Comparison of ENCODE assay signal across 17 cellular contexts in the genomic region with DNA sequence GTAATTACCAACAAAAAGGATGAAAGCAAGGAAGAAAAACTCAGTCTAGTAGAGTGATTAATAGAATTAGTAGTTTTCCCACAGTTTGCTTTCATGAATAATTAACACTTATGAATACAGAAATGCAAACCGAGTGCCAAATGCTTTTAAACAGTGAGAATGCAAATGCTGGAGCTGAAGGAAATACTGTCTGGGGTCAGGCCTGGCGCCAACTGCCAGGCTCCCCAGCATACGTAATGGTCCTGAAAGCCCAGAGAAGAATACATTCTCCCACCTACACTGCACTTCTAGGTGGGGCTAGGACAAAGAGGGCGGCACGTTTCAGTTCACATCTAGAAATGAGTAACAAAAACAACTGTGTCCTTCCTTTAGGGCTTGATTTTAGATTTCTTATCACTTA. TPM values are rescaled to one million over a fixed set of nuclear protein-coding genes. Genes with fewer than 3 reads are reported as not detected.
"Had no signal": no experiment of that assay in that cellular context is flagged by ENCODE, and none has a peak within 500 bp of the region (broad histone marks: within the 10 kb centered on the region; RNA-seq: fewer than 3 reads in every experiment).

No MANE protein-coding gene starts in this region.

- H3K9me3 ChIP-seq: breast epithelium, gastrocnemius medialis, left ventricle myocardium inferior, psoas muscle, sigmoid colon, tibial artery had no signal

- H3K27me3 ChIP-seq: breast epithelium, gastrocnemius medialis, sigmoid colon, tibial artery had no signal

- H3K27ac ChIP-seq: breast epithelium, gastrocnemius medialis, left ventricle myocardium inferior, psoas muscle, sigmoid colon, tibial artery had no signal

- H3K4me3 ChIP-seq: breast epithelium, gastrocnemius medialis, left ventricle myocardium inferior, psoas muscle, sigmoid colon, tibial artery had no signal

- H3K36me3 ChIP-seq: breast epithelium had no signal

- DNase-seq: activated CD4-positive, alpha-beta T cell treated with anti-CD3 and anti-CD28 coated beads, Interleukin-2, amount 50 U/mL, for 48 hours; activated naive CD4-positive, alpha-beta T cell treated with anti-CD3 and anti-CD28 coated beads, Interleukin-2, amount 10 ng/mL, durations not matched to agents 7 days and 5 days; activated T-cell treated with anti-CD3 and anti-CD28 coated beads, Interleukin-2, amount 50 U/mL, for 24 hours; erythroblast; gastrocnemius medialis; kidney; left ventricle myocardium inferior; mesendoderm; psoas muscle; sigmoid colon; stimulated activated CD4-positive, alpha-beta T cell treated with anti-CD3 and anti-CD28 coated beads, Interleukin-1b, Interleukin-23, amount 100 ng/mL, for 48 hours; tibial artery had no signal

- H3K4me1 ChIP-seq: breast epithelium, gastrocnemius medialis, left ventricle myocardium inferior, psoas muscle, sigmoid colon, tibial artery had no signal

- ATAC-seq: gastrocnemius medialis; natural killer cell treated with Interleukin-12 subunit alpha and Interleukin-12 subunit beta and Interleukin-15 and Interleukin-18, amount 100 ng/mL, for 72 hours; psoas muscle; stimulated activated effector memory CD8-positive, alpha-beta T cell treated with anti-CD3 and anti-CD28 coated beads, Interleukin-12 subunit alpha, Interleukin-12 subunit beta, amount 100 ng/mL, for 72 hours had no signal

RNA-seq across cellular contexts. Expression of gene FAM25A, which starts 44.6 kb away (rescaled TPM):
- total RNA-seq: breast epithelium; chondrocyte; dermis microvascular lymphatic vessel endothelial cell; gastrocnemius medialis; kidney; left ventricle myocardium inferior; natural killer cell treated with Interleukin-12 subunit alpha and Interleukin-12 subunit beta and Interleukin-15 and Interleukin-18, amount 100 ng/mL, for 72 hours; psoas muscle; sigmoid colon had no signal
- polyA plus RNA-seq: sigmoid colon had no signal
